29 cellular contexts compared by ENCODE assay signal in genomic region chr6:11149551-11149950, GRCh38. TPM values are rescaled to one million over a fixed set of nuclear protein-coding genes. Genes with fewer than 3 reads are reported as not detected.
"Had no signal": no experiment of that assay in that cellular context is flagged by ENCODE, and none has a peak within 500 bp of the region (broad histone marks: within the 10 kb centered on the region; RNA-seq: fewer than 3 reads in every experiment).

No MANE protein-coding gene starts in this region.

- H3K27ac ChIP-seq: colonic mucosa, SJSA1, WERI-Rb-1 had no signal

- H3K4me2 ChIP-seq: SK-N-SH had no signal

- H3K27me3 ChIP-seq: colonic mucosa, MG63, SJSA1 had no signal

- H3K9ac ChIP-seq: SK-N-SH had no signal

- DNase-seq: activated CD4-positive, alpha-beta memory T cell treated with anti-CD3 and anti-CD28 coated beads, Interleukin-2, amount 10 ng/mL, durations not matched to agents 7 days and 5 days; activated CD4-positive, alpha-beta T cell treated with anti-CD3 and anti-CD28 coated beads for 1 hour; activated CD4-positive, alpha-beta T cell treated with anti-CD3 and anti-CD28 coated beads for 48 hours; activated CD4-positive, CD25-positive, alpha-beta regulatory T cell; activated CD8-positive, alpha-beta memory T cell treated with anti-CD3 and anti-CD28 coated beads for 24 hours; activated CD8-positive, alpha-beta memory T cell treated with anti-CD3 and anti-CD28 coated beads, Interleukin-2, amount 10 ng/mL, durations not matched to agents 7 days and 5 days; activated CD8-positive, alpha-beta memory T cell treated with anti-CD3 and anti-CD28 coated beads, Interleukin-2, amount 50 U/mL, for 48 hours; activated effector memory CD4-positive, alpha-beta T cell treated with Interleukin-2 at 50 U/mL for 16 hours; activated naive CD4-positive, alpha-beta T cell treated with anti-CD3 and anti-CD28 coated beads, Interleukin-2, amount 10 ng/mL, durations not matched to agents 7 days and 5 days; activated naive CD8-positive, alpha-beta T cell treated with anti-CD3 and anti-CD28 coated beads, Interleukin-2, amount 50 U/mL, for 24 hours; activated T-cell treated with anti-CD3 and anti-CD28 coated beads, Interleukin-2, amount 50 U/mL, for 48 hours; anterior cingulate cortex; colonic mucosa; Kasumi-1; KG1; MG63; MV-4-11; NCI-H1092; NCI-H1436 treated with DMSO at 0.1 percent for 48 hours; NCI-H1694 treated with DMSO at 0.1 percent for 48 hours; NCI-H2029; NCI-H226; NCI-H446 treated with DMSO at 0.1 percent for 48 hours; NCI-H526; NCI-H774; SHP77 treated with DMSO at 0.1 percent for 48 hours; SK-N-SH; WERI-Rb-1 had no signal

- H3K36me3 ChIP-seq: colonic mucosa, MG63, SJSA1, WERI-Rb-1 had no signal

- H3K9me3 ChIP-seq: colonic mucosa, MG63, SJSA1, SK-N-SH had no signal

- H3K4me3 ChIP-seq: colonic mucosa, MG63, SJSA1 had no signal

- H3K4me1 ChIP-seq: colonic mucosa had no signal

RNA-seq across cellular contexts. Expression of gene ERVFRD-1, which starts 38.0 kb away (rescaled TPM):
- polyA plus RNA-seq: SK-N-SH had no signal
